Comparison of ENCODE assay signal across 11 cellular contexts in genomic region chr6:157534991-157535353, GRCh38.
A peak's percentile ranks its signal among the peaks of the same experiment; 100 is the strongest.
DNase-seq lines count a peak whose midpoint lies in the region; ATAC-seq, FAIRE-seq and TF ChIP-seq lines count a peak whose summit lies in the region.
"Had no signal": no experiment of that assay in that cellular context is flagged by ENCODE, and none has a peak within 500 bp of the region (broad histone marks: within the 10 kb centered on the region; RNA-seq: fewer than 3 reads in every experiment).

No MANE protein-coding gene starts in this region.

- no peak overlapping the region for H3K23ac ChIP-seq in mesenchymal stem cell (ENCODE audit: low read length in 2 of 2)

- no peak for FAIRE-seq in K562 (lab: Jason Lieb, UNC)

- ATAC-seq in HCT116, result no peak
- peak; percentile 11; the same call in 2 of the 3 replicates for ATAC-seq in K562

- H3K9me1 ChIP-seq in K562 (ENCODE audit: control insufficient read depth, insufficient read depth, low read length), result no peaks in the 10 kb centered on the region

- no peak overlapping the region for H2AK5ac ChIP-seq in mesenchymal stem cell (ENCODE audit: low read length, severe bottlenecking)

- intact Hi-C loops in HCT116 (cut with micrococcal nuclease) (no loop called here), K562 (cut with micrococcal nuclease) (no loop called here), posterior cingulate gyrus (cut with DNase I) (no loop called here)

- H3K27me3 ChIP-seq in ACC112 (ENCODE audit: insufficient read depth, low read length) (no peaks in the 10 kb centered on the region), HCT116 (ENCODE audit: insufficient read depth, low read length) (no peaks in the 10 kb centered on the region), K562 (ENCODE audit: control insufficient read depth in 2 of 2, insufficient read depth in 2 of 2, low read length in 2 of 2) (no peaks in the 10 kb centered on the region), mesenchymal stem cell (ENCODE audit: control insufficient read depth in 1 of 2, insufficient read depth in 1 of 2, low read length in 2 of 2) (peaks cover 0 to 50% of the 10 kb centered on the region in 2 experiments)
- H3K27me3 ChIP-seq: right atrium auricular region had no signal

- H3K27ac ChIP-seq in ACC112 (ENCODE audit: low read depth, low read length) (peak overlapping the region; percentile 84), HCT116 (ENCODE audit: low read depth, low read length) (peak overlapping the region; percentile 58; the same call in 1 of the 2 replicates), K562 (ENCODE audit: extremely low read depth, low read depth, low read length) (no peak overlapping the region), mesenchymal stem cell (ENCODE audit: low read length, poor library complexity, severe bottlenecking) (no peak overlapping the region)
- H3K27ac ChIP-seq: right atrium auricular region had no signal

- no peak overlapping the region for H3K4ac ChIP-seq in mesenchymal stem cell (ENCODE audit: low read depth in 1 of 2, low read length in 2 of 2)

- H3K79me2 ChIP-seq in ACC112 (ENCODE audit: control insufficient read depth, insufficient read depth, low read length, unreplicated experiment) (no peaks in the 10 kb centered on the region), HCT116 (ENCODE audit: insufficient read depth, low read length) (no peaks in the 10 kb centered on the region), K562 (ENCODE audit: control insufficient read depth, insufficient read depth, low read length) (no peaks in the 10 kb centered on the region)

- H4K20me1 ChIP-seq in HCT116 (ENCODE audit: insufficient read depth), result no peaks in the 10 kb centered on the region
- H4K20me1 ChIP-seq in K562 (replicated peaks; ENCODE audit: control insufficient read depth, insufficient read depth, low read length), result no peaks in the 10 kb centered on the region

- no peak overlapping the region for H2BK5ac ChIP-seq in mesenchymal stem cell (ENCODE audit: low read depth, low read length, poor library complexity, severe bottlenecking)

- in situ Hi-C loops in K562 (cut with MboI), result no loop called here

- no peak overlapping the region for H3K14ac ChIP-seq in mesenchymal stem cell (ENCODE audit: low read length in 2 of 2)

- H2BK12ac ChIP-seq in mesenchymal stem cell (ENCODE audit: low read length in 2 of 2), result no peak overlapping the region

- H3K9me3 ChIP-seq in HCT116 (ENCODE audit: control insufficient read depth in 1 of 2, insufficient read depth in 1 of 2, low read depth in 1 of 2, low read length in 2 of 2) (no peaks in the 10 kb centered on the region), K562 (replicated peaks; ENCODE audit: control insufficient read depth, insufficient read depth, low read depth, low read length) (no peaks in the 10 kb centered on the region), mesenchymal stem cell (ENCODE audit: control insufficient read depth, low read length) (no peaks in the 10 kb centered on the region)
- H3K9me3 ChIP-seq: right atrium auricular region had no signal

- H4K91ac ChIP-seq in mesenchymal stem cell (ENCODE audit: low read length), result no peak overlapping the region

- WGBS in K562 (ENCODE audit: insufficient coverage, low coverage, missing lambda C conversion rate), result 81% methylated on average over 4 of the region's 4 CpGs
- 67% methylated on average over 3 of the region's 4 CpGs for WGBS in mesenchymal stem cell

- POLR2A ChIA-PET in HCT116 (lab: Charles Lee), result no interaction called here
- POLR2A ChIA-PET in K562 (lab: Yijun Ruan, JAX), result interaction anchor here (0.6 to 2.8 kb wide), 4 partner anchors 16 to 230 kb away, joined by 3 to 13 read pairs (median 4); no protein-coding TSS in a partner anchor

- H3K36me3 ChIP-seq in ACC112 (ENCODE audit: insufficient read depth, low read length), result no peaks in the 10 kb centered on the region
- H3K36me3 ChIP-seq in HCT116 (ENCODE audit: control insufficient read depth in 1 of 2, insufficient read depth in 2 of 2, low read length in 2 of 2), result no peaks in the 10 kb centered on the region
- no peaks in the 10 kb centered on the region for H3K36me3 ChIP-seq in K562 (ENCODE audit: control insufficient read depth, insufficient read depth, low read length)
- peaks cover 0 to 3% of the 10 kb centered on the region in 2 experiments for H3K36me3 ChIP-seq in mesenchymal stem cell (ENCODE audit: control insufficient read depth in 1 of 2, insufficient read depth in 2 of 2, low read depth in 1 of 2, low read length in 2 of 2)
- H3K36me3 ChIP-seq: right atrium auricular region had no signal

- TF ChIP-seq CTCF in HCT116 (IDR thresholded peaks at IDR 0.05 in 2 of 3, conservative IDR thresholded peaks at IDR 0.05 in 1 of 3; ENCODE audit: borderline replicate concordance in 1 of 3, insufficient read depth in 1 of 3, low read depth in 2 of 3, low read length in 2 of 3) (no peak), K562 (IDR thresholded peaks at IDR 0.05 in 2 of 3, conservative IDR thresholded peaks at IDR 0.05 in 1 of 3; ENCODE audit: insufficient read depth in 2 of 3, low read depth in 1 of 3, low read length in 3 of 3) (no peak)

- TF ChIP-seq POLR2A in HCT116 (IDR thresholded peaks at IDR 0.05; ENCODE audit: borderline replicate concordance, extremely low read depth, insufficient read depth, insufficient read length) (no peak), K562 (conservative IDR thresholded peaks at IDR 0.05) (no peak)

- no peak overlapping the region for H4K8ac ChIP-seq in mesenchymal stem cell (ENCODE audit: low read length)

- H3K4me1 ChIP-seq in ACC112 (ENCODE audit: control insufficient read depth, insufficient read depth, low read length, unreplicated experiment), result peaks cover 22% of the 10 kb centered on the region
- H3K4me1 ChIP-seq in HCT116 (ENCODE audit: control insufficient read depth in 1 of 2, insufficient read depth in 2 of 2, low read length in 2 of 2), result peaks cover 16 to 42% of the 10 kb centered on the region in 2 experiments
- peaks cover 13 to 22% of the 10 kb centered on the region in 2 experiments for H3K4me1 ChIP-seq in K562 (replicated peaks in 1 of 2; ENCODE audit: control insufficient read depth in 2 of 2, insufficient read depth in 2 of 2, low read length in 2 of 2)
- H3K4me1 ChIP-seq in mesenchymal stem cell (ENCODE audit: control insufficient read depth, insufficient read depth, low read depth, low read length), result peaks cover 18% of the 10 kb centered on the region

- H3K4me2 ChIP-seq in HCT116 (ENCODE audit: low read length), result peak overlapping the region; percentile 69
- H3K4me2 ChIP-seq in K562 (ENCODE audit: insufficient read depth, low read length), result no peak overlapping the region
- no peak overlapping the region for H3K4me2 ChIP-seq in mesenchymal stem cell (ENCODE audit: low read length, poor library complexity, severe bottlenecking)

- H3K4me3 ChIP-seq in ACC112 (ENCODE audit: low read depth, low read length) (peak overlapping the region; percentile 50; the same call in 1 of the 2 replicates), HCT116 (replicated peaks in 1 of 2; ENCODE audit: low read depth in 1 of 2, low read length in 2 of 2) (peak overlapping the region; percentile 21 to 38; a peak in 3 of 4 replicates), K562 (no peak overlapping the region), mesenchymal stem cell (ENCODE audit: insufficient read depth in 1 of 2, low read depth in 1 of 2, low read length in 2 of 2) (peak overlapping the region in 1 of 2 experiments; percentile 10)
- H3K4me3 ChIP-seq: right atrium auricular region had no signal

- H2BK15ac ChIP-seq in mesenchymal stem cell (ENCODE audit: low read depth, poor library complexity, severe bottlenecking), result no peak overlapping the region

- DNase-seq in HCT116 (ENCODE audit: low read depth, low spot score) (no peak), K562 (ENCODE audit: extremely low read depth in 1 of 4, low spot score in 3 of 4) (no peak), mesenchymal stem cell (no peak), posterior cingulate gyrus (no peak), COLO668 (lab: John Stamatoyannopoulos, UW; ENCODE audit: unreplicated experiment) (no peak), germinal center (ENCODE audit: low spot score) (no peak)
- DNase-seq in activated CD4-positive, CD25-positive, alpha-beta regulatory T cell (lab: John Stamatoyannopoulos, UW), result no peak
- DNase-seq: aorta, NCI-H1092 had no signal

- H3K9me2 ChIP-seq in HCT116 (ENCODE audit: insufficient read depth), result no peaks in the 10 kb centered on the region

- no peak overlapping the region for H2BK120ac ChIP-seq in mesenchymal stem cell (ENCODE audit: low read depth, low read length)

- peak overlapping the region; percentile 38 for H3K9ac ChIP-seq in HCT116 (ENCODE audit: low read length)
- no peak overlapping the region; a peak in 1 of 4 replicates for H3K9ac ChIP-seq in K562 (ENCODE audit: insufficient read depth in 1 of 2, low read depth in 2 of 2, low read length in 2 of 2)
- H3K9ac ChIP-seq in mesenchymal stem cell (ENCODE audit: low read length), result peak overlapping the region; percentile 73

- TF ChIP-seq RAD21 in HCT116 (IDR thresholded peaks at IDR 0.05; ENCODE audit: low read depth) (no peak), K562 (CRISPR knock-in tag; conservative IDR thresholded peaks at IDR 0.05 in 1 of 2, IDR thresholded peaks at IDR 0.05 in 1 of 2) (no peak)

- no peak overlapping the region for H3K18ac ChIP-seq in mesenchymal stem cell (ENCODE audit: low read depth in 1 of 2, low read length in 2 of 2)

- no peak for TF ChIP-seq EP300 in K562 (IDR thresholded peaks at IDR 0.05; ENCODE audit: low read length)

- RAD21 ChIA-PET in HCT116 (lab: Charles Lee; ENCODE audit: low non-redundant PET in 1 of 2, low total read pairs in 2 of 2, uncharacterized antibody in 2 of 2, unreplicated experiment in 2 of 2), result no interaction called here

- H2AFZ ChIP-seq in ACC112 (ENCODE audit: low read length, unreplicated experiment), result no peak overlapping the region
- peak overlapping the region; percentile 3 for H2AFZ ChIP-seq in HCT116 (ENCODE audit: low read depth, low read length, poor library complexity, severe bottlenecking)
- no peak overlapping the region for H2AFZ ChIP-seq in K562 (ENCODE audit: low read depth, low read length)
- H2AFZ ChIP-seq in mesenchymal stem cell (ENCODE audit: low read depth, low read length), result no peak overlapping the region

- peaks cover 21% of the 10 kb centered on the region for H3K79me1 ChIP-seq in mesenchymal stem cell (replicated peaks; ENCODE audit: low read length, poor library complexity, severe bottlenecking)

- BruUV-seq in HCT116 (replicated peaks; lab: Mats Ljungman, UMichigan) (no TSS peak), K562 (replicated peaks; lab: Mats Ljungman, UMichigan) (no TSS peak)

- CTCF ChIA-PET in HCT116 (lab: Charles Lee) (no interaction called here), K562 (lab: Yijun Ruan, JAX; ENCODE audit: low intra/inter-chr PET ratio) (no interaction called here)

TF ChIP-seq in HCT116, 20 proteins besides CTCF, POLR2A, EP300 and RAD21 (continues in another document):
- TF ChIP-seq FOSL1 (IDR thresholded peaks at IDR 0.05; ENCODE audit: low read depth), result no peak

TF ChIP-seq in K562, 482 proteins besides CTCF, POLR2A, EP300 and RAD21 (continues in another document):
- TF ChIP-seq CHD4 (IDR thresholded peaks at IDR 0.05; ENCODE audit: insufficient read depth, insufficient replicate concordance, low read depth, low read length, poor library complexity, severe bottlenecking), result no peak

Comparison
In these comparisons a context has a peak if more than half of its experiments do, and no peak if none do; other contexts are left out.
1. H3K27ac ChIP-seq: peak in ACC112 (single experiment) and HCT116 (single experiment); none in K562 (single experiment) and mesenchymal stem cell (single experiment).
2. H3K9ac ChIP-seq: peak in HCT116 (single experiment) and mesenchymal stem cell (single experiment); none in K562 (0 of 2).